In the genomic region with DNA sequence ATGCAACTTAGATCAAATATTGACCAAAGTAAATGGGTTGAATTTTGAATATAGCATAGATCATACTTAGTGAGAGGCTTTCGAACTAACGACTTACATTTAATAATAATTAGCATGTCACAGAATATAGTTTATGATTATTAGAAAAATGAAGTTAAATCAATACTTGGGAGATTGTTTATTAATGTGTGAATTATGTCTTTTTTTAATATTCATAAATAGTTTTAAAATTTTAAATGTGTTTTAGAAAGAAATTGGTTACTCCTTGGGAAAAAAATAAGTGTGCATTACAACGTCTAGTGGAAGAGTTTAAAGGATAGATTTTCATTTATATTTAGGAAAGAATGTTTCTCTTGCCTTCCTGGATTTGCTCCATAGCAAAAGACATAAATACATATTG, we compare ENCODE assay signal across 1 cellular context.
TF ChIP-seq lines count a peak whose summit lies in the region.

No MANE protein-coding gene starts in this region.

TF ChIP-seq in HepG2, 621 proteins besides CTCF, POLR2A, EP300 and RAD21:
- peak; percentile 75 for TF ChIP-seq RBFOX2 (IDR thresholded peaks at IDR 0.05; ENCODE audit: low read depth, low read length)
- no peak for TF ChIP-seq SOX13 (IDR thresholded peaks at IDR 0.05)
- no peak for TF ChIP-seq SOX13 (CRISPR knock-in tag; conservative IDR thresholded peaks at IDR 0.05 in 1 of 2, IDR thresholded peaks at IDR 0.05 in 1 of 2)
- TF ChIP-seq, protein P1, sequence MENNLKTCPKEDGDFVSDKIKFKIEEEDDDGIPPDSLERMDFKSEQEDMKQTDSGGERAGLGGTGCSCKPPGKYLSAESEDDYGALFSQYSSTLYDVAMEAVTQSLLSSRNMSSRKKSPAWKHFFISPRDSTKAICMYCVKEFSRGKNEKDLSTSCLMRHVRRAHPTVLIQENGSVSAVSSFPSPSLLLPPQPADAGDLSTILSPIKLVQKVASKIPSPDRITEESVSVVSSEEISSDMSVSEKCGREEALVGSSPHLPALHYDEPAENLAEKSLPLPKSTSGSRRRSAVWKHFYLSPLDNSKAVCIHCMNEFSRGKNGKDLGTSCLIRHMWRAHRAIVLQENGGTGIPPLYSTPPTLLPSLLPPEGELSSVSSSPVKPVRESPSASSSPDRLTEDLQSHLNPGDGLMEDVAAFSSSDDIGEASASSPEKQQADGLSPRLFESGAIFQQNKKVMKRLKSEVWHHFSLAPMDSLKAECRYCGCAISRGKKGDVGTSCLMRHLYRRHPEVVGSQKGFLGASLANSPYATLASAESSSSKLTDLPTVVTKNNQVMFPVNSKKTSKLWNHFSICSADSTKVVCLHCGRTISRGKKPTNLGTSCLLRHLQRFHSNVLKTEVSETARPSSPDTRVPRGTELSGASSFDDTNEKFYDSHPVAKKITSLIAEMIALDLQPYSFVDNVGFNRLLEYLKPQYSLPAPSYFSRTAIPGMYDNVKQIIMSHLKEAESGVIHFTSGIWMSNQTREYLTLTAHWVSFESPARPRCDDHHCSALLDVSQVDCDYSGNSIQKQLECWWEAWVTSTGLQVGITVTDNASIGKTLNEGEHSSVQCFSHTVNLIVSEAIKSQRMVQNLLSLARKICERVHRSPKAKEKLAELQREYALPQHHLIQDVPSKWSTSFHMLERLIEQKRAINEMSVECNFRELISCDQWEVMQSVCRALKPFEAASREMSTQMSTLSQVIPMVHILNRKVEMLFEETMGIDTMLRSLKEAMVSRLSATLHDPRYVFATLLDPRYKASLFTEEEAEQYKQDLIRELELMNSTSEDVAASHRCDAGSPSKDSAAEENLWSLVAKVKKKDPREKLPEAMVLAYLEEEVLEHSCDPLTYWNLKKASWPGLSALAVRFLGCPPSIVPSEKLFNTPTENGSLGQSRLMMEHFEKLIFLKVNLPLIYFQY (CRISPR knock-in tag; IDR thresholded peaks at IDR 0.05; ENCODE audit: borderline replicate concordance): no peak
- no peak for TF ChIP-seq ZNF660 (CRISPR knock-in tag; IDR thresholded peaks at IDR 0.05; ENCODE audit: borderline replicate concordance, low read depth)
- no peak for TF ChIP-seq ARID2 (CRISPR knock-in tag; IDR thresholded peaks at IDR 0.05; ENCODE audit: borderline replicate concordance)
- TF ChIP-seq, protein P2, sequence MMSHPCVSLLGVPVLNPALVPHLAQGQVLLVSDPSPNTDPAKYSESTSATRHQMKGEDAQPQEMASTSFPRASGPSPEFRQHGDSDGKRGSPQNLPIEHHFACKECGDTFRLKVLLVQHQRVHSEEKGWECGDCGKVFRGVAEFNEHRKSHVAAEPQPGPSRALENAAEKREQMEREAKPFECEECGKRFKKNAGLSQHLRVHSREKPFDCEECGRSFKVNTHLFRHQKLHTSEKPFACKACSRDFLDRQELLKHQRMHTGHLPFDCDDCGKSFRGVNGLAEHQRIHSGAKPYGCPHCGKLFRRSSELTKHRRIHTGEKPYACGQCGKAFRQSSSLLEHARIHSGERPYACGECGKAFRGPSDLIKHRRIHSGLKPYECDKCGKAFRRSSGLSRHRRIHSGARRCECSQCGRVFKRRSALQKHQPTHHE (CRISPR knock-in tag; IDR thresholded peaks at IDR 0.05; ENCODE audit: borderline replicate concordance): no peak
- no peak for TF ChIP-seq BRD4 (CRISPR knock-in tag; IDR thresholded peaks at IDR 0.05)
- no peak for TF ChIP-seq SETDB1 (CRISPR knock-in tag; IDR thresholded peaks at IDR 0.05; ENCODE audit: borderline replicate concordance)
- TF ChIP-seq RELA (CRISPR knock-in tag; IDR thresholded peaks at IDR 0.05): no peak
- TF ChIP-seq ZNF17 (CRISPR knock-in tag; IDR thresholded peaks at IDR 0.05): no peak
- TF ChIP-seq, protein P3, sequence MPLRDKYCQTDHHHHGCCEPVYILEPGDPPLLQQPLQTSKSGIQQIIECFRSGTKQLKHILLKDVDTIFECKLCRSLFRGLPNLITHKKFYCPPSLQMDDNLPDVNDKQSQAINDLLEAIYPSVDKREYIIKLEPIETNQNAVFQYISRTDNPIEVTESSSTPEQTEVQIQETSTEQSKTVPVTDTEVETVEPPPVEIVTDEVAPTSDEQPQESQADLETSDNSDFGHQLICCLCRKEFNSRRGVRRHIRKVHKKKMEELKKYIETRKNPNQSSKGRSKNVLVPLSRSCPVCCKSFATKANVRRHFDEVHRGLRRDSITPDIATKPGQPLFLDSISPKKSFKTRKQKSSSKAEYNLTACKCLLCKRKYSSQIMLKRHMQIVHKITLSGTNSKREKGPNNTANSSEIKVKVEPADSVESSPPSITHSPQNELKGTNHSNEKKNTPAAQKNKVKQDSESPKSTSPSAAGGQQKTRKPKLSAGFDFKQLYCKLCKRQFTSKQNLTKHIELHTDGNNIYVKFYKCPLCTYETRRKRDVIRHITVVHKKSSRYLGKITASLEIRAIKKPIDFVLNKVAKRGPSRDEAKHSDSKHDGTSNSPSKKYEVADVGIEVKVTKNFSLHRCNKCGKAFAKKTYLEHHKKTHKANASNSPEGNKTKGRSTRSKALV (CRISPR knock-in tag; IDR thresholded peaks at IDR 0.05): no peak
- no peak for TF ChIP-seq HHEX (CRISPR knock-in tag; IDR thresholded peaks at IDR 0.05)
- TF ChIP-seq AGO2 (optimal IDR thresholded peaks at IDR 0.05; ENCODE audit: low read depth, low read length): peak; percentile 52
- TF ChIP-seq ETV5 (CRISPR knock-in tag; IDR thresholded peaks at IDR 0.05; ENCODE audit: borderline replicate concordance): no peak
- TF ChIP-seq YEATS2 (CRISPR knock-in tag; IDR thresholded peaks at IDR 0.05; ENCODE audit: borderline replicate concordance): no peak
- TF ChIP-seq SRSF4 (IDR thresholded peaks at IDR 0.05; ENCODE audit: low read depth, low read length, poor library complexity, severe bottlenecking): peak; percentile 78
- no peak for TF ChIP-seq AKAP8 (CRISPR knock-in tag; IDR thresholded peaks at IDR 0.05)
- TF ChIP-seq, protein P4, sequence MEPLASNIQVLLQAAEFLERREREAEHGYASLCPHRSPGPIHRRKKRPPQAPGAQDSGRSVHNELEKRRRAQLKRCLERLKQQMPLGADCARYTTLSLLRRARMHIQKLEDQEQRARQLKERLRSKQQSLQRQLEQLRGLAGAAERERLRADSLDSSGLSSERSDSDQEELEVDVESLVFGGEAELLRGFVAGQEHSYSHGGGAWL (CRISPR knock-in tag; IDR thresholded peaks at IDR 0.05): no peak
- TF ChIP-seq, protein P5, sequence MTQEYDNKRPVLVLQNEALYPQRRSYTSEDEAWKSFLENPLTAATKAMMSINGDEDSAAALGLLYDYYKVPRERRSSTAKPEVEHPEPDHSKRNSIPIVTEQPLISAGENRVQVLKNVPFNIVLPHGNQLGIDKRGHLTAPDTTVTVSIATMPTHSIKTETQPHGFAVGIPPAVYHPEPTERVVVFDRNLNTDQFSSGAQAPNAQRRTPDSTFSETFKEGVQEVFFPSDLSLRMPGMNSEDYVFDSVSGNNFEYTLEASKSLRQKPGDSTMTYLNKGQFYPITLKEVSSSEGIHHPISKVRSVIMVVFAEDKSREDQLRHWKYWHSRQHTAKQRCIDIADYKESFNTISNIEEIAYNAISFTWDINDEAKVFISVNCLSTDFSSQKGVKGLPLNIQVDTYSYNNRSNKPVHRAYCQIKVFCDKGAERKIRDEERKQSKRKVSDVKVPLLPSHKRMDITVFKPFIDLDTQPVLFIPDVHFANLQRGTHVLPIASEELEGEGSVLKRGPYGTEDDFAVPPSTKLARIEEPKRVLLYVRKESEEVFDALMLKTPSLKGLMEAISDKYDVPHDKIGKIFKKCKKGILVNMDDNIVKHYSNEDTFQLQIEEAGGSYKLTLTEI (CRISPR knock-in tag; conservative IDR thresholded peaks at IDR 0.05): no peak
TF ChIP-seq in HepG2: peak in this region for 3.
